In the genomic region with DNA sequence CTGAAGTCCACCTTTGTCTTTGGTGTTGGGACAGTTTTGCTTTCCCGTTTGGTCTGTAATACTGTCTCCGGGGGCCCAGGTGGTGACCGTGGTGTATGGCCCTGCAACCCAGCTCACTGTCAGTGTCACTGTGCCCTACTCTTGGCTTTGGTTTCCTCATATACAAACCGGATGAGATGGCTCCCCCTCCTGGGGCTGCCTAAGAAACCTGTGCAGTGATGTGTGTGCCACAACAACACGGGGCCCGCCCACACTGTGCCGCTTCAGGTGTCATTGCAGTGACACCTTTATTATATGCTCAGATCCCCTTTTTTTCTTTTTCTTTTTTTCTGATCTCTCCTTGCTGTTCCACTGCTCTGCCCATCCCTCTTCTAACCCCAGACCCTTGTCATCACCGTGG, we compare ENCODE assay signal across 10 cellular contexts.
DNase-seq lines count a peak whose midpoint lies in the region; ATAC-seq, FAIRE-seq and TF ChIP-seq lines count a peak whose summit lies in the region.
"Had no signal": no experiment of that assay in that cellular context is flagged by ENCODE, and none has a peak within 500 bp of the region (broad histone marks: within the 10 kb centered on the region; RNA-seq: fewer than 3 reads in every experiment).

No MANE protein-coding gene starts in this region.

- H3K9me3 Mint-ChIP-seq in activated T-cell treated with anti-CD3 and anti-CD28 coated beads, Interleukin-2, amount 50 U/mL, for 4 hours = no peaks in the 10 kb centered on the region
- H3K9me3 Mint-ChIP-seq in neural progenitor cell = peaks cover under 1% of the 10 kb centered on the region

- WGBS in transverse colon (ENCODE audit: low coverage in 1 of 2), 2 donors = 60 to 76% methylated on average over 6 to 8 of the region's 8 CpGs

- H4K20me1 ChIP-seq in neural progenitor cell (ENCODE audit: low read depth) = no peaks in the 10 kb centered on the region

- no peak overlapping the region for H3K27ac ChIP-seq in transverse colon
- no peak overlapping the region for H3K27ac ChIP-seq in neural progenitor cell

- H3K4me1 ChIP-seq in transverse colon (no peaks in the 10 kb centered on the region), neural progenitor cell (peaks cover 19% of the 10 kb centered on the region)
- H3K4me1 ChIP-seq: Caco-2 had no signal

- FAIRE-seq in frontal cortex (lab: Jason Lieb, UNC) = no peak
- FAIRE-seq: TTC549 had no signal

- H3K27ac Mint-ChIP-seq in neural progenitor cell = no peak overlapping the region

- H3K9me3 ChIP-seq in transverse colon (no peaks in the 10 kb centered on the region), neural progenitor cell (ENCODE audit: low read depth) (no peaks in the 10 kb centered on the region)
- H3K9me3 ChIP-seq: Caco-2 had no signal

- peaks cover 13% of the 10 kb centered on the region for H3K4me1 Mint-ChIP-seq in activated T-cell treated with anti-CD3 and anti-CD28 coated beads, Interleukin-2, amount 50 U/mL, for 4 hours (ENCODE audit: low read depth)
- H3K4me1 Mint-ChIP-seq in neural progenitor cell = peaks cover 26% of the 10 kb centered on the region

- H3K36me3 ChIP-seq in transverse colon (no peaks in the 10 kb centered on the region), neural progenitor cell (no peaks in the 10 kb centered on the region)

- no peak overlapping the region for H3K4me3 Mint-ChIP-seq in activated T-cell treated with anti-CD3 and anti-CD28 coated beads, Interleukin-2, amount 50 U/mL, for 4 hours
- H3K4me3 Mint-ChIP-seq in neural progenitor cell = no peak overlapping the region

- H3F3A ChIP-seq in neural progenitor cell (ENCODE audit: low read depth) = peaks cover 18% of the 10 kb centered on the region

- peak; percentile 41 for DNase-seq in stimulated activated CD4-positive, alpha-beta T cell treated with anti-CD3 and anti-CD28 coated beads, Interleukin-15, amount 100 ng/mL, for 24 hours
- no peak for DNase-seq in stimulated activated CD4-positive, alpha-beta T cell treated with anti-CD3 and anti-CD28 coated beads, Interleukin-2, amount 100 ng/mL, for 48 hours
- DNase-seq in activated T-cell treated with anti-CD3 and anti-CD28 coated beads, Interleukin-2, amount 50 U/mL, for 4 hours = peak; percentile 41
- DNase-seq in transverse colon (peak; percentile 29), neural progenitor cell (ENCODE audit: low spot score) (no peak), NCI-H2029 (lab: John Stamatoyannopoulos, UW) (no peak), frontal cortex (ENCODE audit: low spot score in 2 of 2) (no peak)

- H3K27me3 ChIP-seq in transverse colon (no peaks in the 10 kb centered on the region), neural progenitor cell (no peaks in the 10 kb centered on the region)

- no peak overlapping the region for H3K4me2 ChIP-seq in neural progenitor cell

- intact Hi-C loops in transverse colon (cut with DNase I; ENCODE audit: low total_unique reads) = no loop called here

- no peaks in the 10 kb centered on the region for H3K27me3 Mint-ChIP-seq in activated T-cell treated with anti-CD3 and anti-CD28 coated beads, Interleukin-2, amount 50 U/mL, for 4 hours (ENCODE audit: low read depth)
- peaks cover 4% of the 10 kb centered on the region for H3K27me3 Mint-ChIP-seq in neural progenitor cell (ENCODE audit: insufficient read depth, low read depth)

- H3K36me3 Mint-ChIP-seq in activated T-cell treated with anti-CD3 and anti-CD28 coated beads, Interleukin-2, amount 50 U/mL, for 4 hours (ENCODE audit: insufficient read depth) = peaks cover 3% of the 10 kb centered on the region
- H3K36me3 Mint-ChIP-seq in neural progenitor cell = peaks cover 31% of the 10 kb centered on the region

- in situ Hi-C loops in transverse colon (cut with MboI; ENCODE audit: low pct_ligation_motif_present in 1 of 4, low pct_unique_long_range_greater_than_20kb in 1 of 4, low sequenced_read_pairs in 3 of 4) = no loop called here

- no peak for TF ChIP-seq CTCF in transverse colon (IDR thresholded peaks at IDR 0.05)
- no peak for TF ChIP-seq CTCF in neural progenitor cell (IDR thresholded peaks at IDR 0.05)

- H3K79me2 ChIP-seq in neural progenitor cell (ENCODE audit: low read depth) = no peaks in the 10 kb centered on the region

- no peak overlapping the region for H2AFZ ChIP-seq in neural progenitor cell (replicated peaks)

- no peak for TF ChIP-seq POLR2A in transverse colon (IDR thresholded peaks at IDR 0.05)

- no peak overlapping the region for H3K4me3 ChIP-seq in transverse colon
- H3K4me3 ChIP-seq in neural progenitor cell = no peak overlapping the region

- peak; percentile 98 for ATAC-seq in HG03159 (IDR thresholded peaks at IDR 0.05; ENCODE audit: unreplicated experiment)
- ATAC-seq in activated T-cell treated with anti-CD3 and anti-CD28 coated beads, Interleukin-2, amount 50 U/mL, for 4 hours = peak in 1 of 2 donors; percentile 57

- H3K9ac ChIP-seq in neural progenitor cell = no peak overlapping the region

- no peak for TF ChIP-seq EP300 in transverse colon (IDR thresholded peaks at IDR 0.05; ENCODE audit: low read depth)

Comparison
In these comparisons a context has a peak if more than half of its experiments do, and no peak if none do; other contexts are left out.
1. DNase-seq: peak in stimulated activated CD4-positive, alpha-beta T cell treated with anti-CD3 and anti-CD28 coated beads, Interleukin-15, amount 100 ng/mL, for 24 hours (single experiment), activated T-cell treated with anti-CD3 and anti-CD28 coated beads, Interleukin-2, amount 50 U/mL, for 4 hours (single experiment) and transverse colon (single experiment); none in stimulated activated CD4-positive, alpha-beta T cell treated with anti-CD3 and anti-CD28 coated beads, Interleukin-2, amount 100 ng/mL, for 48 hours (0 of 2), neural progenitor cell (single experiment), NCI-H2029 (single experiment) and frontal cortex (0 of 2).